ENCODE assay signal across 30 cellular contexts in the genomic region with DNA sequence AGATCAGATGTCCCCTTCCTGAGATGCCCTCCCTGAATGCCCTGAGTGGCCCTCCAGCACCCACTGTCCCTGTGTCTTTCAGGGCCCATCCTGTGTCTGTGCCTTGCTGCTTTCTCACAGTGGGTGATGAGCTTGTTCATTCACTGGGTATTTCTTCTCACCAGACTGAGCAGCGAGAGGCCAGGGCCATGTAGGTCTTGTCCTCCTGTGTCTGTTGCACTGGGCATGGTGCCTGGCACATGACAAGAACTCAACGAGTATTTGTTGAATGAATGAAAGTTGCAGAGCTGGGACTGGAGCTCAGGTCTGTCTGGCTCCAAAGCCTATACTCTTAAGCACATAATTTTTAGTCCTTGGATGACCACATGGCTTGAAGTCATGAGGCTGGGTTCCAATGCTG.
"Had no signal": no experiment of that assay in that cellular context is flagged by ENCODE, and none has a peak within 500 bp of the region (broad histone marks: within the 10 kb centered on the region; RNA-seq: fewer than 3 reads in every experiment).

No MANE protein-coding gene starts in this region.

- DNase-seq: heart right ventricle; kidney glomerular epithelial cell; left cardiac atrium; lower lobe of right lung; mammary epithelial cell; mesenchymal stem cell; naive thymus-derived CD8-positive, alpha-beta T cell; ovary; retina; right cardiac atrium; small intestine; stimulated activated CD4-positive, alpha-beta T cell treated with anti-CD3 and anti-CD28 coated beads, Interleukin-1b, Interleukin-23, amount 100 ng/mL, for 48 hours; stimulated activated CD4-positive, alpha-beta T cell treated with anti-CD3 and anti-CD28 coated beads, Interleukin-2, amount 100 ng/mL, for 48 hours; stimulated activated CD4-positive, alpha-beta T cell treated with anti-CD3 and anti-CD28 coated beads, Interleukin-4, amount 100 ng/mL, for 4 hours; stimulated activated CD8-positive, alpha-beta memory T cell treated with anti-CD3 and anti-CD28 coated beads, Interleukin-4, amount 100 ng/mL, for 48 hours; stimulated activated naive CD4-positive, alpha-beta T cell treated with Interleukin-2 at 50 U/mL for 16 hours; stimulated activated naive CD8-positive, alpha-beta T cell treated with anti-CD3 and anti-CD28 coated beads, Interleukin-15, amount 100 ng/mL, for 72 hours; substantia nigra; testis; thyroid gland; transverse colon; upper lobe of left lung had no signal

- H3K9me3 ChIP-seq: heart right ventricle, lower lobe of right lung, ovary, prostate gland, testis, thyroid gland, transverse colon, upper lobe of left lung had no signal

- H3K4me1 ChIP-seq: lower lobe of right lung, prostate gland, testis, thyroid gland, transverse colon, upper lobe of left lung had no signal

- FAIRE-seq: keratinocyte, small intestine, urothelium cell line had no signal

- ATAC-seq: heart right ventricle; left cardiac atrium; left lobe of liver; lower lobe of right lung; naive thymus-derived CD8-positive, alpha-beta T cell; right cardiac atrium; sciatic nerve; stimulated activated memory B cell treated with anti-CD40 and anti-IgM and Interleukin-4, amounts not matched to agents 10 μg/mL and 1 μg/mL and 100 μg/mL, for 72 hours; stimulated activated naive CD8-positive, alpha-beta T cell treated with anti-CD3 and anti-CD28 coated beads, Interleukin-15, amount 100 ng/mL, for 72 hours had no signal

- H3K27me3 ChIP-seq: ovary, testis, thyroid gland, transverse colon, upper lobe of left lung had no signal

- H3K27ac ChIP-seq: heart right ventricle, hepatocyte, lower lobe of right lung, ovary, prostate gland, testis, thyroid gland, transverse colon, upper lobe of left lung had no signal

- H3K27ac Mint-ChIP-seq: naive thymus-derived CD8-positive, alpha-beta T cell; nephron; stimulated activated memory B cell treated with anti-CD40 and anti-IgM and Interleukin-4, amounts not matched to agents 10 μg/mL and 1 μg/mL and 100 μg/mL, for 72 hours; stimulated activated naive CD8-positive, alpha-beta T cell treated with anti-CD3 and anti-CD28 coated beads, Interleukin-15, amount 100 ng/mL, for 72 hours had no signal

- H3K36me3 Mint-ChIP-seq: stimulated activated memory B cell treated with anti-CD40 and anti-IgM and Interleukin-4, amounts not matched to agents 10 μg/mL and 1 μg/mL and 100 μg/mL, for 72 hours had no signal

- H3K36me3 ChIP-seq: heart right ventricle, ovary, prostate gland, transverse colon had no signal

- H3K4me1 Mint-ChIP-seq: naive thymus-derived CD8-positive, alpha-beta T cell; stimulated activated naive CD8-positive, alpha-beta T cell treated with anti-CD3 and anti-CD28 coated beads, Interleukin-15, amount 100 ng/mL, for 72 hours had no signal

- H3K9me3 Mint-ChIP-seq: nephron; stimulated activated naive CD8-positive, alpha-beta T cell treated with anti-CD3 and anti-CD28 coated beads, Interleukin-15, amount 100 ng/mL, for 72 hours had no signal

- H3K4me3 ChIP-seq: heart right ventricle, hepatocyte, lower lobe of right lung, ovary, prostate gland, testis, thyroid gland, transverse colon, upper lobe of left lung had no signal

- H3K4me3 Mint-ChIP-seq: naive thymus-derived CD8-positive, alpha-beta T cell; nephron; stimulated activated memory B cell treated with anti-CD40 and anti-IgM and Interleukin-4, amounts not matched to agents 10 μg/mL and 1 μg/mL and 100 μg/mL, for 72 hours; stimulated activated naive CD8-positive, alpha-beta T cell treated with anti-CD3 and anti-CD28 coated beads, Interleukin-15, amount 100 ng/mL, for 72 hours had no signal
